ENCODE assay signal across 22 cellular contexts in genomic region chr7:18320422-18320821, GRCh38.
DNase-seq lines count a peak whose midpoint lies in the region; ATAC-seq and TF ChIP-seq lines count a peak whose summit lies in the region.
"Had no signal": no experiment of that assay in that cellular context is flagged by ENCODE, and none has a peak within 500 bp of the region (broad histone marks: within the 10 kb centered on the region; RNA-seq: fewer than 3 reads in every experiment).

No MANE protein-coding gene starts in this region.

- POLR2A ChIA-PET in PC-3 (lab: Charles Lee; ENCODE audit: unreplicated experiment), result no interaction called here

- peak; percentile 9 for ATAC-seq in HG02759 (IDR thresholded peaks at IDR 0.05; ENCODE audit: unreplicated experiment)
- peak; percentile 69 for ATAC-seq in PC-3
- ATAC-seq in stimulated activated naive B cell treated with anti-CD40 and anti-IgM and Interleukin-4, amounts not matched to agents 10 μg/mL and 1 μg/mL and 100 μg/mL, for 72 hours (replicated peaks), result no peak
- ATAC-seq: activated CD8-positive, alpha-beta T cell treated with anti-CD3 and anti-CD28 coated beads, Interleukin-2, amount 10 ng/mL, durations not matched to agents 7 days and 5 days had no signal

- peaks cover 19 to 71% of the 10 kb centered on the region in 2 donors for H3K4me1 Mint-ChIP-seq in stimulated activated naive B cell treated with anti-CD40 and anti-IgM and Interleukin-4, amounts not matched to agents 10 μg/mL and 1 μg/mL and 100 μg/mL, for 72 hours
- H3K4me1 Mint-ChIP-seq: activated CD4-positive, alpha-beta T cell treated with anti-CD3 and anti-CD28 coated beads for 36 hours had no signal

- peak overlapping the region; percentile 13; the same call in 1 of the 2 replicates for H3K4me2 ChIP-seq in PC-3 (ENCODE audit: low read length)

- H3K27me3 ChIP-seq in PC-3 (ENCODE audit: low read length), result no peaks in the 10 kb centered on the region
- no peaks in the 10 kb centered on the region for H3K27me3 ChIP-seq in sigmoid colon
- H3K27me3 ChIP-seq in esophagus muscularis mucosa, result no peaks in the 10 kb centered on the region
- H3K27me3 ChIP-seq: MG63, upper lobe of left lung had no signal

- WGBS in sigmoid colon, 2 donors, result 75 to 83% methylated on average over 4 of the region's 4 CpGs
- 71% methylated on average over 4 of the region's 4 CpGs for WGBS in esophagus muscularis mucosa

- H3K36me3 Mint-ChIP-seq in stimulated activated naive B cell treated with anti-CD40 and anti-IgM and Interleukin-4, amounts not matched to agents 10 μg/mL and 1 μg/mL and 100 μg/mL, for 72 hours, result peaks cover 0 to 7% of the 10 kb centered on the region in 2 donors
- H3K36me3 Mint-ChIP-seq: activated naive CD4-positive, alpha-beta T cell treated with anti-CD3 and anti-CD28 coated beads, Interleukin-2, amount 50 U/mL, for 72 hours had no signal

- intact Hi-C loops in PC-3 (cut with micrococcal nuclease) (loop anchor here (1.0 kb wide), 1 partner anchor 142 kb away; no protein-coding TSS in a partner anchor), sigmoid colon (cut with DNase I) (no loop called here), esophagus muscularis mucosa (cut with DNase I) (no loop called here)

- no peaks in the 10 kb centered on the region for H3F3A ChIP-seq in PC-3 (ENCODE audit: low read length, unreplicated experiment)

- peak overlapping the region; percentile 17 to 28 for H3K4me3 Mint-ChIP-seq in stimulated activated naive B cell treated with anti-CD40 and anti-IgM and Interleukin-4, amounts not matched to agents 10 μg/mL and 1 μg/mL and 100 μg/mL, for 72 hours
- H3K4me3 Mint-ChIP-seq: activated CD4-positive, alpha-beta T cell treated with anti-CD3 and anti-CD28 coated beads for 36 hours; activated CD8-positive, alpha-beta T cell treated with anti-CD3 and anti-CD28 coated beads, Interleukin-2, amount 10 ng/mL, durations not matched to agents 7 days and 5 days had no signal

- TF ChIP-seq POLR2A in sigmoid colon (IDR thresholded peaks at IDR 0.05) (no peak), esophagus muscularis mucosa (IDR thresholded peaks at IDR 0.05; ENCODE audit: low read depth) (no peak)

- H3K9me3 Mint-ChIP-seq in stimulated activated naive B cell treated with anti-CD40 and anti-IgM and Interleukin-4, amounts not matched to agents 10 μg/mL and 1 μg/mL and 100 μg/mL, for 72 hours, result peaks cover 0 to 1% of the 10 kb centered on the region in 2 donors
- H3K9me3 Mint-ChIP-seq: activated naive CD4-positive, alpha-beta T cell treated with anti-CD3 and anti-CD28 coated beads, Interleukin-2, amount 50 U/mL, for 72 hours; activated T-helper 2 cell treated with anti-CD3 and anti-CD28 coated beads, Interferon-gamma antibody, Interleukin-2, Interleukin-4, amounts not matched to agents 10 μg/mL and 5 μg/mL and 100 μg/mL, durations not matched to agents 14 hours and 24 hours and 36 hours had no signal

- H3K36me3 ChIP-seq in PC-3 (ENCODE audit: low read depth, low read length), result no peaks in the 10 kb centered on the region
- H3K36me3 ChIP-seq in sigmoid colon, result no peaks in the 10 kb centered on the region
- H3K36me3 ChIP-seq in esophagus muscularis mucosa, result no peaks in the 10 kb centered on the region
- H3K36me3 ChIP-seq: MG63, upper lobe of left lung had no signal

- no peak overlapping the region for H3K4me3 ChIP-seq in PC-3 (ENCODE audit: low read length)
- H3K4me3 ChIP-seq in fibroblast of pulmonary artery (replicated peaks; ENCODE audit: low read depth, low read length), result no peak overlapping the region
- no peak overlapping the region for H3K4me3 ChIP-seq in sigmoid colon
- H3K4me3 ChIP-seq in esophagus muscularis mucosa, result no peak overlapping the region
- H3K4me3 ChIP-seq: GM12878, MG63, upper lobe of left lung had no signal

- peak; percentile 42 for DNase-seq in PC-3
- peak; percentile 8 for DNase-seq in fibroblast of pulmonary artery (ENCODE audit: low read depth)
- no peak for DNase-seq in stimulated activated naive B cell treated with anti-CD40 and anti-IgM and Interleukin-4, amounts not matched to agents 10 μg/mL and 1 μg/mL and 100 μg/mL, for 72 hours
- no peak for DNase-seq in sigmoid colon
- no peak for DNase-seq in AG08395 (ENCODE audit: low spot score)
- DNase-seq in esophagus muscularis mucosa (ENCODE audit: extremely low spot score), result no peak
- DNase-seq: activated CD4-positive, alpha-beta T cell treated with anti-CD3 and anti-CD28 coated beads for 36 hours; activated CD8-positive, alpha-beta T cell treated with anti-CD3 and anti-CD28 coated beads, Interleukin-2, amount 10 ng/mL, durations not matched to agents 7 days and 5 days; aorta; GOT3; islet precursor cell; MG63; NCI-H510A; Right ventricle myocardium superior; stimulated activated CD4-positive, alpha-beta T cell treated with anti-CD3 and anti-CD28 coated beads, Interleukin-12 subunit alpha, Interleukin-12 subunit beta, amount 100 ng/mL, for 4 hours; stimulated activated CD4-positive, alpha-beta T cell treated with anti-CD3 and anti-CD28 coated beads, Interleukin-4, amount 100 ng/mL, for 1 hour; upper lobe of left lung had no signal

- no TSS peak for BruUV-seq in PC-3 (replicated peaks; lab: Mats Ljungman, UMichigan)

- CTCF ChIA-PET in PC-3 (lab: Charles Lee), result interaction anchor here (0.6 kb wide), 1 partner anchor 25 kb away, joined by 4 read pairs; no protein-coding TSS in a partner anchor

- TF ChIP-seq CTCF in PC-3 (conservative IDR thresholded peaks at IDR 0.05; ENCODE audit: low read depth, low read length) (no peak), fibroblast of pulmonary artery (IDR thresholded peaks at IDR 0.05; ENCODE audit: low read length, missing control alignments) (no peak), sigmoid colon (IDR thresholded peaks at IDR 0.05) (no peak), esophagus muscularis mucosa (IDR thresholded peaks at IDR 0.05) (no peak)

- TF ChIP-seq EP300 in sigmoid colon (IDR thresholded peaks at IDR 0.05), result no peak
- no peak for TF ChIP-seq EP300 in esophagus muscularis mucosa (IDR thresholded peaks at IDR 0.05)

- H2AFZ ChIP-seq in PC-3 (ENCODE audit: low read length), result peak overlapping the region; percentile 20; the same call in 1 of the 2 replicates
- H2AFZ ChIP-seq: parathyroid adenoma had no signal

- no peaks in the 10 kb centered on the region for H3K9me2 ChIP-seq in PC-3 (replicated peaks; ENCODE audit: low read length)

- H4K20me1 ChIP-seq in PC-3 (ENCODE audit: low read length), result no peaks in the 10 kb centered on the region

- no peaks in the 10 kb centered on the region for H3K79me2 ChIP-seq in PC-3 (ENCODE audit: low read length)
- H3K79me2 ChIP-seq: parathyroid adenoma had no signal

- H3K4me1 ChIP-seq in PC-3 (ENCODE audit: insufficient read depth, low read length), result peaks cover 16% of the 10 kb centered on the region
- H3K4me1 ChIP-seq in sigmoid colon, result peaks cover 0 to 20% (median 12%) of the 10 kb centered on the region in 4 donors
- H3K4me1 ChIP-seq in esophagus muscularis mucosa, result peaks cover 0 to 44% (median 34%) of the 10 kb centered on the region in 4 donors
- H3K4me1 ChIP-seq: parathyroid adenoma had no signal

- no peaks in the 10 kb centered on the region for H3K9me3 ChIP-seq in PC-3 (ENCODE audit: low read length)
- no peaks in the 10 kb centered on the region for H3K9me3 ChIP-seq in sigmoid colon
- H3K9me3 ChIP-seq in esophagus muscularis mucosa, result no peaks in the 10 kb centered on the region
- H3K9me3 ChIP-seq: MG63, upper lobe of left lung had no signal

- no peak overlapping the region for H3K27ac ChIP-seq in PC-3 (ENCODE audit: low read length)
- H3K27ac ChIP-seq in sigmoid colon, result no peak overlapping the region
- H3K27ac ChIP-seq in esophagus muscularis mucosa (replicated peaks in 1 of 4), result peak overlapping the region in 1 of 4 donors; percentile 36
- H3K27ac ChIP-seq: parathyroid adenoma, upper lobe of left lung had no signal

- H3K27me3 Mint-ChIP-seq in stimulated activated naive B cell treated with anti-CD40 and anti-IgM and Interleukin-4, amounts not matched to agents 10 μg/mL and 1 μg/mL and 100 μg/mL, for 72 hours, result no peaks in the 10 kb centered on the region
- H3K27me3 Mint-ChIP-seq: activated CD4-positive, alpha-beta T cell treated with anti-CD3 and anti-CD28 coated beads for 36 hours had no signal

- peak overlapping the region; percentile 62 for H3K27ac Mint-ChIP-seq in stimulated activated naive B cell treated with anti-CD40 and anti-IgM and Interleukin-4, amounts not matched to agents 10 μg/mL and 1 μg/mL and 100 μg/mL, for 72 hours
- H3K27ac Mint-ChIP-seq: activated CD4-positive, alpha-beta T cell treated with anti-CD3 and anti-CD28 coated beads for 36 hours; activated CD8-positive, alpha-beta T cell treated with anti-CD3 and anti-CD28 coated beads, Interleukin-2, amount 10 ng/mL, durations not matched to agents 7 days and 5 days; activated naive CD4-positive, alpha-beta T cell treated with anti-CD3 and anti-CD28 coated beads, Interleukin-2, amount 50 U/mL, for 72 hours; activated T-helper 2 cell treated with anti-CD3 and anti-CD28 coated beads, Interferon-gamma antibody, Interleukin-2, Interleukin-4, amounts not matched to agents 10 μg/mL and 5 μg/mL and 100 μg/mL, durations not matched to agents 14 hours and 24 hours and 36 hours had no signal

- no peak overlapping the region for H3K9ac ChIP-seq in PC-3 (ENCODE audit: low read length)
- H3K9ac ChIP-seq: parathyroid adenoma had no signal

Comparison
In these comparisons a context has a peak if more than half of its experiments do, and no peak if none do; other contexts are left out.
1. ATAC-seq: peak in HG02759 (single experiment) and PC-3 (single experiment); none in stimulated activated naive B cell treated with anti-CD40 and anti-IgM and Interleukin-4, amounts not matched to agents 10 μg/mL and 1 μg/mL and 100 μg/mL, for 72 hours (0 of 2).
2. DNase-seq: peak in PC-3 (single experiment) and fibroblast of pulmonary artery (single experiment); none in stimulated activated naive B cell treated with anti-CD40 and anti-IgM and Interleukin-4, amounts not matched to agents 10 μg/mL and 1 μg/mL and 100 μg/mL, for 72 hours (single experiment), sigmoid colon (single experiment), AG08395 (single experiment) and esophagus muscularis mucosa (single experiment).